1 cellular context compared by ENCODE assay signal in genomic region chr20:49046087-49046900, GRCh38.
TF ChIP-seq lines count a peak whose summit lies in the region.

A gene with protein sequence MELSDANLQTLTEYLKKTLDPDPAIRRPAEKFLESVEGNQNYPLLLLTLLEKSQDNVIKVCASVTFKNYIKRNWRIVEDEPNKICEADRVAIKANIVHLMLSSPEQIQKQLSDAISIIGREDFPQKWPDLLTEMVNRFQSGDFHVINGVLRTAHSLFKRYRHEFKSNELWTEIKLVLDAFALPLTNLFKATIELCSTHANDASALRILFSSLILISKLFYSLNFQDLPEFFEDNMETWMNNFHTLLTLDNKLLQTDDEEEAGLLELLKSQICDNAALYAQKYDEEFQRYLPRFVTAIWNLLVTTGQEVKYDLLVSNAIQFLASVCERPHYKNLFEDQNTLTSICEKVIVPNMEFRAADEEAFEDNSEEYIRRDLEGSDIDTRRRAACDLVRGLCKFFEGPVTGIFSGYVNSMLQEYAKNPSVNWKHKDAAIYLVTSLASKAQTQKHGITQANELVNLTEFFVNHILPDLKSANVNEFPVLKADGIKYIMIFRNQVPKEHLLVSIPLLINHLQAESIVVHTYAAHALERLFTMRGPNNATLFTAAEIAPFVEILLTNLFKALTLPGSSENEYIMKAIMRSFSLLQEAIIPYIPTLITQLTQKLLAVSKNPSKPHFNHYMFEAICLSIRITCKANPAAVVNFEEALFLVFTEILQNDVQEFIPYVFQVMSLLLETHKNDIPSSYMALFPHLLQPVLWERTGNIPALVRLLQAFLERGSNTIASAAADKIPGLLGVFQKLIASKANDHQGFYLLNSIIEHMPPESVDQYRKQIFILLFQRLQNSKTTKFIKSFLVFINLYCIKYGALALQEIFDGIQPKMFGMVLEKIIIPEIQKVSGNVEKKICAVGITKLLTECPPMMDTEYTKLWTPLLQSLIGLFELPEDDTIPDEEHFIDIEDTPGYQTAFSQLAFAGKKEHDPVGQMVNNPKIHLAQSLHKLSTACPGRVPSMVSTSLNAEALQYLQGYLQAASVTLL (plus strand): TSS chr20:49046312. CDS start chr20:49058464, 12,152 bp downstream.

TF ChIP-seq in GM12878, 131 proteins besides CTCF, POLR2A, EP300 and RAD21 (continued from another document and continues in another):
- TF ChIP-seq, protein P1, sequence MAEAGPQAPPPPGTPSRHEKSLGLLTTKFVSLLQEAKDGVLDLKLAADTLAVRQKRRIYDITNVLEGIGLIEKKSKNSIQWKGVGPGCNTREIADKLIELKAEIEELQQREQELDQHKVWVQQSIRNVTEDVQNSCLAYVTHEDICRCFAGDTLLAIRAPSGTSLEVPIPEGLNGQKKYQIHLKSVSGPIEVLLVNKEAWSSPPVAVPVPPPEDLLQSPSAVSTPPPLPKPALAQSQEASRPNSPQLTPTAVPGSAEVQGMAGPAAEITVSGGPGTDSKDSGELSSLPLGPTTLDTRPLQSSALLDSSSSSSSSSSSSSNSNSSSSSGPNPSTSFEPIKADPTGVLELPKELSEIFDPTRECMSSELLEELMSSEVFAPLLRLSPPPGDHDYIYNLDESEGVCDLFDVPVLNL (IDR thresholded peaks at IDR 0.05; ENCODE audit: low read depth, low read length) = peak; percentile 84
- peak; percentile 42; the same call in 1 of the 2 replicates for TF ChIP-seq RB1 (IDR thresholded peaks at IDR 0.05; ENCODE audit: borderline replicate concordance)
- peak; percentile 38; the same call in 1 of the 2 replicates for TF ChIP-seq GATAD2B (conservative IDR thresholded peaks at IDR 0.05; ENCODE audit: low read depth)
- TF ChIP-seq ZSCAN29 (IDR thresholded peaks at IDR 0.05) = no peak
- no peak for TF ChIP-seq EZH2 (IDR thresholded peaks at IDR 0.05; ENCODE audit: borderline replicate concordance, control insufficient read depth, low read depth, low read length)
- TF ChIP-seq, protein P2, sequence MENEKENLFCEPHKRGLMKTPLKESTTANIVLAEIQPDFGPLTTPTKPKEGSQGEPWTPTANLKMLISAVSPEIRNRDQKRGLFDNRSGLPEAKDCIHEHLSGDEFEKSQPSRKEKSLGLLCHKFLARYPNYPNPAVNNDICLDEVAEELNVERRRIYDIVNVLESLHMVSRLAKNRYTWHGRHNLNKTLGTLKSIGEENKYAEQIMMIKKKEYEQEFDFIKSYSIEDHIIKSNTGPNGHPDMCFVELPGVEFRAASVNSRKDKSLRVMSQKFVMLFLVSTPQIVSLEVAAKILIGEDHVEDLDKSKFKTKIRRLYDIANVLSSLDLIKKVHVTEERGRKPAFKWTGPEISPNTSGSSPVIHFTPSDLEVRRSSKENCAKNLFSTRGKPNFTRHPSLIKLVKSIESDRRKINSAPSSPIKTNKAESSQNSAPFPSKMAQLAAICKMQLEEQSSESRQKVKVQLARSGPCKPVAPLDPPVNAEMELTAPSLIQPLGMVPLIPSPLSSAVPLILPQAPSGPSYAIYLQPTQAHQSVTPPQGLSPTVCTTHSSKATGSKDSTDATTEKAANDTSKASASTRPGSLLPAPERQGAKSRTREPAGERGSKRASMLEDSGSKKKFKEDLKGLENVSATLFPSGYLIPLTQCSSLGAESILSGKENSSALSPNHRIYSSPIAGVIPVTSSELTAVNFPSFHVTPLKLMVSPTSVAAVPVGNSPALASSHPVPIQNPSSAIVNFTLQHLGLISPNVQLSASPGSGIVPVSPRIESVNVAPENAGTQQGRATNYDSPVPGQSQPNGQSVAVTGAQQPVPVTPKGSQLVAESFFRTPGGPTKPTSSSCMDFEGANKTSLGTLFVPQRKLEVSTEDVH (IDR thresholded peaks at IDR 0.05; ENCODE audit: low read depth, partially characterized antibody) = no peak
- peak; percentile 92; the same call in 1 of the 2 replicates for TF ChIP-seq PML (IDR thresholded peaks at IDR 0.05; ENCODE audit: low read length)
- 0 out of 2 replicates have a peak, but pooled peaks have one; percentile 43 for TF ChIP-seq EED (IDR thresholded peaks at IDR 0.05; ENCODE audit: low read depth)
- TF ChIP-seq ZBTB33 (IDR thresholded peaks at IDR 0.05) = no peak
- TF ChIP-seq CBX3 (IDR thresholded peaks at IDR 0.05; ENCODE audit: borderline replicate concordance, low read depth) = no peak
- peak; percentile 87; the same call in 1 of the 2 replicates for TF ChIP-seq SIN3A (IDR thresholded peaks at IDR 0.05; ENCODE audit: low read depth, low read length)
- 0 out of 2 replicates have a peak, but pooled peaks have one; percentile 82 for TF ChIP-seq IKZF1 (conservative IDR thresholded peaks at IDR 0.05)
- peak; percentile 78; the same call in 1 of the 2 replicates for TF ChIP-seq LARP7 (IDR thresholded peaks at IDR 0.05)
- TF ChIP-seq KLF5 (IDR thresholded peaks at IDR 0.05; ENCODE audit: partially characterized antibody) = no peak
- TF ChIP-seq SUZ12 (IDR thresholded peaks at IDR 0.05; ENCODE audit: unreplicated experiment) = no peak
- TF ChIP-seq ZNF24 (IDR thresholded peaks at IDR 0.05) = no peak
- no peak for TF ChIP-seq RCOR1 (conservative IDR thresholded peaks at IDR 0.05; ENCODE audit: low read depth, low read length)
- TF ChIP-seq CHD2 (IDR thresholded peaks at IDR 0.05; ENCODE audit: borderline replicate concordance, low read depth, low read length) = peak; percentile 81
- TF ChIP-seq HDGF (IDR thresholded peaks at IDR 0.05) = 0 out of 2 replicates have a peak, but pooled peaks have one; percentile 62
- TF ChIP-seq SP1 (IDR thresholded peaks at IDR 0.05; ENCODE audit: low read depth, low read length) = peak; percentile 96
- peak; percentile 89 for TF ChIP-seq POLR2AphosphoS2 (IDR thresholded peaks at IDR 0.05; ENCODE audit: low read depth, low read length)
- peak in 1 of 2 experiments; percentile 79; a peak in 3 of 4 replicates for TF ChIP-seq IKZF2 (IDR thresholded peaks at IDR 0.05)
- peak; percentile 39 for TF ChIP-seq CREM (IDR thresholded peaks at IDR 0.05; ENCODE audit: low read depth)
- peak; percentile 72; the same call in 1 of the 2 replicates for TF ChIP-seq MAX (IDR thresholded peaks at IDR 0.05; ENCODE audit: low read depth, low read length)
- TF ChIP-seq YY1 (IDR thresholded peaks at IDR 0.05; ENCODE audit: low read depth, low read length) = peak; percentile 91
- TF ChIP-seq NRF1 (conservative IDR thresholded peaks at IDR 0.05; ENCODE audit: low read depth, low read length) = peak; percentile 87
- TF ChIP-seq RFX5 (IDR thresholded peaks at IDR 0.05; ENCODE audit: low read depth, low read length) = peak; percentile 53; the same call in 1 of the 2 replicates
- TF ChIP-seq SIX5 (IDR thresholded peaks at IDR 0.05; ENCODE audit: low read depth, low read length, severe bottlenecking) = no peak
- TF ChIP-seq HDAC6 (IDR thresholded peaks at IDR 0.05; ENCODE audit: unreplicated experiment) = peak; percentile 48
- TF ChIP-seq SUPT20H (IDR thresholded peaks at IDR 0.05; ENCODE audit: borderline replicate concordance, control insufficient read depth, low read depth, low read length) = no peak
- 0 out of 2 replicates have a peak, but pooled peaks have one; percentile 43 for TF ChIP-seq ZNF207 (IDR thresholded peaks at IDR 0.05; ENCODE audit: borderline replicate concordance)
- TF ChIP-seq, protein P3, sequence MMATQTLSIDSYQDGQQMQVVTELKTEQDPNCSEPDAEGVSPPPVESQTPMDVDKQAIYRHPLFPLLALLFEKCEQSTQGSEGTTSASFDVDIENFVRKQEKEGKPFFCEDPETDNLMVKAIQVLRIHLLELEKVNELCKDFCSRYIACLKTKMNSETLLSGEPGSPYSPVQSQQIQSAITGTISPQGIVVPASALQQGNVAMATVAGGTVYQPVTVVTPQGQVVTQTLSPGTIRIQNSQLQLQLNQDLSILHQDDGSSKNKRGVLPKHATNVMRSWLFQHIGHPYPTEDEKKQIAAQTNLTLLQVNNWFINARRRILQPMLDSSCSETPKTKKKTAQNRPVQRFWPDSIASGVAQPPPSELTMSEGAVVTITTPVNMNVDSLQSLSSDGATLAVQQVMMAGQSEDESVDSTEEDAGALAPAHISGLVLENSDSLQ (IDR thresholded peaks at IDR 0.05) = peak; percentile 98
- TF ChIP-seq CBFB (IDR thresholded peaks at IDR 0.05; ENCODE audit: low read depth) = peak; percentile 41
- peak; percentile 89 for TF ChIP-seq MXI1 (IDR thresholded peaks at IDR 0.05; ENCODE audit: low read depth, low read length)
- peak; percentile 71; the same call in 1 of the 3 replicates for TF ChIP-seq POU2F2 (IDR thresholded peaks at IDR 0.05; ENCODE audit: borderline replicate concordance, low read depth, low read length)
- peak; percentile 43 for TF ChIP-seq FOS (IDR thresholded peaks at IDR 0.05; ENCODE audit: borderline replicate concordance, extremely low read depth, insufficient read length)
- TF ChIP-seq, protein P4, sequence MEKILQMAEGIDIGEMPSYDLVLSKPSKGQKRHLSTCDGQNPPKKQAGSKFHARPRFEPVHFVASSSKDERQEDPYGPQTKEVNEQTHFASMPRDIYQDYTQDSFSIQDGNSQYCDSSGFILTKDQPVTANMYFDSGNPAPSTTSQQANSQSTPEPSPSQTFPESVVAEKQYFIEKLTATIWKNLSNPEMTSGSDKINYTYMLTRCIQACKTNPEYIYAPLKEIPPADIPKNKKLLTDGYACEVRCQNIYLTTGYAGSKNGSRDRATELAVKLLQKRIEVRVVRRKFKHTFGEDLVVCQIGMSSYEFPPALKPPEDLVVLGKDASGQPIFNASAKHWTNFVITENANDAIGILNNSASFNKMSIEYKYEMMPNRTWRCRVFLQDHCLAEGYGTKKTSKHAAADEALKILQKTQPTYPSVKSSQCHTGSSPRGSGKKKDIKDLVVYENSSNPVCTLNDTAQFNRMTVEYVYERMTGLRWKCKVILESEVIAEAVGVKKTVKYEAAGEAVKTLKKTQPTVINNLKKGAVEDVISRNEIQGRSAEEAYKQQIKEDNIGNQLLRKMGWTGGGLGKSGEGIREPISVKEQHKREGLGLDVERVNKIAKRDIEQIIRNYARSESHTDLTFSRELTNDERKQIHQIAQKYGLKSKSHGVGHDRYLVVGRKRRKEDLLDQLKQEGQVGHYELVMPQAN (conservative IDR thresholded peaks at IDR 0.05) = peak; percentile 96
- peak; percentile 89 for TF ChIP-seq TAF1 (IDR thresholded peaks at IDR 0.05; ENCODE audit: borderline replicate concordance, low read depth, low read length)
- TF ChIP-seq FOXM1 (IDR thresholded peaks at IDR 0.05; ENCODE audit: low read depth, low read length) = no peak
- peak in 1 of 2 experiments; percentile 78; a peak in 2 of 4 replicates for TF ChIP-seq BHLHE40 (IDR thresholded peaks at IDR 0.05; ENCODE audit: borderline replicate concordance in 1 of 2, low read depth in 2 of 2, low read length in 1 of 2)
- TF ChIP-seq, protein P5, sequence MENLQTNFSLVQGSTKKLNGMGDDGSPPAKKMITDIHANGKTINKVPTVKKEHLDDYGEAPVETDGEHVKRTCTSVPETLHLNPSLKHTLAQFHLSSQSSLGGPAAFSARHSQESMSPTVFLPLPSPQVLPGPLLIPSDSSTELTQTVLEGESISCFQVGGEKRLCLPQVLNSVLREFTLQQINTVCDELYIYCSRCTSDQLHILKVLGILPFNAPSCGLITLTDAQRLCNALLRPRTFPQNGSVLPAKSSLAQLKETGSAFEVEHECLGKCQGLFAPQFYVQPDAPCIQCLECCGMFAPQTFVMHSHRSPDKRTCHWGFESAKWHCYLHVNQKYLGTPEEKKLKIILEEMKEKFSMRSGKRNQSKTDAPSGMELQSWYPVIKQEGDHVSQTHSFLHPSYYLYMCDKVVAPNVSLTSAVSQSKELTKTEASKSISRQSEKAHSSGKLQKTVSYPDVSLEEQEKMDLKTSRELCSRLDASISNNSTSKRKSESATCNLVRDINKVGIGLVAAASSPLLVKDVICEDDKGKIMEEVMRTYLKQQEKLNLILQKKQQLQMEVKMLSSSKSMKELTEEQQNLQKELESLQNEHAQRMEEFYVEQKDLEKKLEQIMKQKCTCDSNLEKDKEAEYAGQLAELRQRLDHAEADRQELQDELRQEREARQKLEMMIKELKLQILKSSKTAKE (IDR thresholded peaks at IDR 0.05; ENCODE audit: low read depth, poor library complexity, severe bottlenecking) = no peak
